13 cellular contexts compared by ENCODE assay signal in genomic region chr2:101679037-101679726, GRCh38. TPM values are rescaled to one million over a fixed set of nuclear protein-coding genes. Genes with fewer than 3 reads are reported as not detected.
DNase-seq lines count a peak whose midpoint lies in the region; ATAC-seq and TF ChIP-seq lines count a peak whose summit lies in the region.
"Had no signal": no experiment of that assay in that cellular context is flagged by ENCODE, and none has a peak within 500 bp of the region (broad histone marks: within the 10 kb centered on the region; RNA-seq: fewer than 3 reads in every experiment).

No MANE protein-coding gene starts in this region.

- H3K27ac Mint-ChIP-seq in endothelial cell (ENCODE audit: unreplicated experiment) (peak overlapping the region; percentile 31), Caco-2 (ENCODE audit: unreplicated experiment) (no peak overlapping the region)
- H3K27ac Mint-ChIP-seq: activated CD8-positive, alpha-beta T cell treated with anti-CD3 and anti-CD28 coated beads, Interleukin-2, amount 10 ng/mL, durations not matched to agents 7 days and 5 days; nephron had no signal

- peak; percentile 65 for DNase-seq in ELR (ENCODE audit: low read depth)
- peak; percentile 70 for DNase-seq in MV-4-11 (lab: John Stamatoyannopoulos, UW)
- DNase-seq in endothelial cell (ENCODE audit: low spot score): no peak
- DNase-seq in trophoblast cell: no peak
- DNase-seq in Caco-2: no peak
- no peak for DNase-seq in NOMO-1 (lab: John Stamatoyannopoulos, UW; ENCODE audit: unreplicated experiment in 2 of 2)
- DNase-seq: activated CD8-positive, alpha-beta T cell treated with anti-CD3 and anti-CD28 coated beads, Interleukin-2, amount 10 ng/mL, durations not matched to agents 7 days and 5 days; activated effector memory CD4-positive, alpha-beta T cell treated with anti-CD3 and anti-CD28 coated beads, Interleukin-2, amount 50 U/mL, for 16 hours; NCI-H1694; NCI-H526 treated with DMSO at 0.1 percent for 48 hours; SHP77 had no signal

- H3K4me3 ChIP-seq in trophoblast cell (ENCODE audit: low read depth, low read length) (no peak overlapping the region), Caco-2 (ENCODE audit: low read depth, low read length) (no peak overlapping the region)

- H3K36me3 ChIP-seq in trophoblast cell (ENCODE audit: control insufficient read depth in 1 of 2, insufficient read depth in 2 of 2, low read length in 2 of 2) (no peaks in the 10 kb centered on the region), Caco-2 (ENCODE audit: control insufficient read depth, insufficient read depth, low read length) (no peaks in the 10 kb centered on the region)

- H3K4me1 ChIP-seq in trophoblast cell (ENCODE audit: control insufficient read depth in 1 of 2, insufficient read depth in 2 of 2, low read length in 2 of 2) (peaks cover 6 to 7% of the 10 kb centered on the region in 2 experiments), Caco-2 (peaks cover 4% of the 10 kb centered on the region; the same call in 1 of the 2 replicates)

- ATAC-seq in GM21423 (IDR thresholded peaks at IDR 0.05; ENCODE audit: unreplicated experiment): no peak
- ATAC-seq: activated CD8-positive, alpha-beta T cell treated with anti-CD3 and anti-CD28 coated beads, Interleukin-2, amount 10 ng/mL, durations not matched to agents 7 days and 5 days had no signal

- H3K4me1 Mint-ChIP-seq in endothelial cell (ENCODE audit: unreplicated experiment) (peaks cover 12% of the 10 kb centered on the region), Caco-2 (ENCODE audit: low read depth, unreplicated experiment) (peaks cover 9% of the 10 kb centered on the region)

- peak overlapping the region; percentile 55 for H2BK120ac ChIP-seq in trophoblast cell (ENCODE audit: insufficient read depth, low read length, poor library complexity)

- H3K23ac ChIP-seq in trophoblast cell (ENCODE audit: low read length): no peak overlapping the region

- H3K9me3 ChIP-seq in trophoblast cell (ENCODE audit: insufficient read depth, low read depth, low read length) (no peaks in the 10 kb centered on the region), Caco-2 (no peaks in the 10 kb centered on the region)

- H3K79me2 ChIP-seq in trophoblast cell (ENCODE audit: control insufficient read depth, insufficient read depth, low read length, poor library complexity): no peaks in the 10 kb centered on the region

- peak overlapping the region; percentile 59 for H2BK5ac ChIP-seq in trophoblast cell (ENCODE audit: low read depth, low read length, poor library complexity)

- no peak overlapping the region for H2AK5ac ChIP-seq in trophoblast cell (ENCODE audit: low read length)

- peaks cover 8% of the 10 kb centered on the region for H3K79me1 ChIP-seq in trophoblast cell (ENCODE audit: low read length)

- no peak overlapping the region for H3K4ac ChIP-seq in trophoblast cell (ENCODE audit: low read depth, low read length)

- H3K27me3 Mint-ChIP-seq in endothelial cell (ENCODE audit: unreplicated experiment) (no peaks in the 10 kb centered on the region), Caco-2 (ENCODE audit: insufficient read depth, unreplicated experiment) (no peaks in the 10 kb centered on the region)

- TF ChIP-seq CTCF in endothelial cell (IDR thresholded peaks at IDR 0.05; ENCODE audit: unreplicated experiment): no peak
- TF ChIP-seq CTCF in Caco-2 (IDR thresholded peaks at IDR 0.05; ENCODE audit: insufficient read depth in 1 of 2, low read depth in 1 of 2, low read length in 1 of 2, severe bottlenecking in 1 of 2, unreplicated experiment in 1 of 2): no peak

- H3K4me2 ChIP-seq in trophoblast cell (ENCODE audit: low read length): no peak overlapping the region

- no peak overlapping the region for H2AFZ ChIP-seq in trophoblast cell (ENCODE audit: insufficient read depth, low read length, poor library complexity)

- no CpG with 5 or more reads among the region's 8 CpGs for WGBS in trophoblast cell (ENCODE audit: extremely low coverage, insufficient coverage, insufficient read length)

- H3K18ac ChIP-seq in trophoblast cell (ENCODE audit: low read length): no peak overlapping the region

- no TSS peak for BruUV-seq in Caco-2 (replicated peaks; lab: Mats Ljungman, UMichigan)

- peak overlapping the region; percentile 79 for H4K91ac ChIP-seq in trophoblast cell (ENCODE audit: low read depth, low read length)

- H3K36me3 Mint-ChIP-seq in endothelial cell (ENCODE audit: low read depth, unreplicated experiment) (no peaks in the 10 kb centered on the region), Caco-2 (ENCODE audit: insufficient read depth, unreplicated experiment) (no peaks in the 10 kb centered on the region)

- H4K12ac ChIP-seq in trophoblast cell (ENCODE audit: low read depth, low read length): no peak overlapping the region

- no peak overlapping the region for H4K8ac ChIP-seq in trophoblast cell (ENCODE audit: low read depth, low read length)

- H3K9me3 Mint-ChIP-seq in endothelial cell (ENCODE audit: unreplicated experiment) (no peaks in the 10 kb centered on the region), Caco-2 (ENCODE audit: unreplicated experiment) (peaks cover 7% of the 10 kb centered on the region)

- no peak overlapping the region for H3K4me3 Mint-ChIP-seq in endothelial cell (ENCODE audit: unreplicated experiment)
- no peak overlapping the region for H3K4me3 Mint-ChIP-seq in Caco-2 (ENCODE audit: unreplicated experiment)
- H3K4me3 Mint-ChIP-seq: activated CD8-positive, alpha-beta T cell treated with anti-CD3 and anti-CD28 coated beads, Interleukin-2, amount 10 ng/mL, durations not matched to agents 7 days and 5 days; nephron had no signal

- no peak overlapping the region for H3K14ac ChIP-seq in trophoblast cell (ENCODE audit: low read length)

- no peak overlapping the region for H3K9ac ChIP-seq in trophoblast cell (ENCODE audit: low read length)

- CTCF ChIA-PET in Caco-2 (lab: Charles Lee): no interaction called here

- POLR2A ChIA-PET in Caco-2 (lab: Charles Lee): no interaction called here

- H3K27ac ChIP-seq in trophoblast cell (ENCODE audit: low read depth, low read length): peak overlapping the region; percentile 81

- intact Hi-C loops in Caco-2 (cut with micrococcal nuclease; ENCODE audit: unreplicated experiment): no loop called here

- H3K27me3 ChIP-seq in trophoblast cell (ENCODE audit: insufficient read depth, low read length) (no peaks in the 10 kb centered on the region), Caco-2 (replicated peaks; ENCODE audit: control insufficient read depth, insufficient read depth, low read length) (no peaks in the 10 kb centered on the region)

- H2BK12ac ChIP-seq in trophoblast cell (ENCODE audit: low read length): no peak overlapping the region

RNA-seq across cellular contexts. Expression of gene MAP4K4, which starts 18.3 kb away (rescaled TPM):
- 427 TPM for total RNA-seq in endothelial cell (ENCODE audit: unreplicated experiment)
- polyA plus RNA-seq in trophoblast cell (2013): 168 and 169 TPM in 2 replicates
- total RNA-seq in Caco-2 (2022): 257 and 263 TPM in 2 replicates

Comparison
In these comparisons a context has a peak if more than half of its experiments do, and no peak if none do; other contexts are left out.
1. DNase-seq: peak in ELR (single experiment) and MV-4-11 (single experiment); none in endothelial cell (single experiment), trophoblast cell (0 of 2), Caco-2 (0 of 2) and NOMO-1 (0 of 2).